9 cellular contexts compared by ENCODE assay signal in genomic region chr18:51153659-51154371, GRCh38. TPM values are rescaled to one million over a fixed set of nuclear protein-coding genes. Genes with fewer than 3 reads are reported as not detected.
DNase-seq lines count a peak whose midpoint lies in the region; ATAC-seq and TF ChIP-seq lines count a peak whose summit lies in the region.
"Had no signal": no experiment of that assay in that cellular context is flagged by ENCODE, and none has a peak within 500 bp of the region (broad histone marks: within the 10 kb centered on the region; RNA-seq: fewer than 3 reads in every experiment).

No MANE protein-coding gene starts in this region.

- no CpG with 5 or more reads among the region's 19 CpGs for WGBS in neuronal stem cell (ENCODE audit: extremely low coverage in 2 of 2, insufficient read length in 2 of 2, insufficient replicate concordance in 1 of 2), 2 donors

- peak overlapping the region; percentile 70 for H3K4me3 Mint-ChIP-seq in activated CD4-positive, alpha-beta memory T cell treated with anti-CD3 and anti-CD28 coated beads for 36 hours

- no peak overlapping the region for H2BK12ac ChIP-seq in neuronal stem cell (ENCODE audit: low read length)

- no peaks in the 10 kb centered on the region for H3K9me3 Mint-ChIP-seq in activated CD4-positive, alpha-beta memory T cell treated with anti-CD3 and anti-CD28 coated beads for 36 hours

- peak overlapping the region; percentile 3 for H2BK5ac ChIP-seq in neuronal stem cell (ENCODE audit: low read length)

- peaks cover 47% of the 10 kb centered on the region for H3K4me1 Mint-ChIP-seq in activated CD4-positive, alpha-beta memory T cell treated with anti-CD3 and anti-CD28 coated beads for 36 hours (ENCODE audit: low read depth)

- H2AFZ ChIP-seq in neuronal stem cell (ENCODE audit: low read length) = no peak overlapping the region

- POLR2A ChIA-PET in activated CD4-positive, alpha-beta memory T cell treated with anti-CD3 and anti-CD28 coated beads for 36 hours (lab: Charles Lee) = interaction anchor here (0.6 to 3.1 kb wide), 6 partner anchors 11 to 1736 kb away, joined by 3 to 35 read pairs (median 4); partner anchors contain the start of gene MEX3C

- no peak overlapping the region for H3K4ac ChIP-seq in neuronal stem cell (ENCODE audit: low read length)

- peak overlapping the region; percentile 64 for H3K18ac ChIP-seq in neuronal stem cell (ENCODE audit: low read length)

- CTCF ChIA-PET in activated CD4-positive, alpha-beta memory T cell treated with anti-CD3 and anti-CD28 coated beads for 36 hours (lab: Charles Lee) = interaction anchor here (0.8 to 1.2 kb wide), 3 partner anchors 11 to 18 kb away, joined by 3 to 4 read pairs (median 3); no protein-coding TSS in a partner anchor

- no peaks in the 10 kb centered on the region for H3K27me3 ChIP-seq in neuronal stem cell (ENCODE audit: control insufficient read depth in 3 of 3, insufficient read depth in 3 of 3, low read depth in 1 of 3, low read length in 3 of 3)

- ATAC-seq in HG03108 (IDR thresholded peaks at IDR 0.05; ENCODE audit: unreplicated experiment) (peak; percentile 82), omental fat pad (ENCODE audit: low FRiP score) (no peak)

- no peaks in the 10 kb centered on the region for H3K4me1 ChIP-seq in neuronal stem cell (ENCODE audit: control insufficient read depth in 2 of 2, insufficient read depth in 1 of 2, low read depth in 1 of 2, low read length in 2 of 2)

- peak overlapping the region; percentile 43 for H2AK5ac ChIP-seq in neuronal stem cell (ENCODE audit: low read depth, low read length)

- no peak overlapping the region for H3K9ac ChIP-seq in neuronal stem cell (ENCODE audit: low read depth, low read length, poor library complexity)

- no peak for TF ChIP-seq CTCF in omental fat pad (IDR thresholded peaks at IDR 0.05)

- peaks cover 0 to 5% of the 10 kb centered on the region in 2 donors for H3K9me3 ChIP-seq in neuronal stem cell (replicated peaks in 1 of 2; ENCODE audit: control insufficient read depth in 2 of 2, insufficient read depth in 1 of 2, low read depth in 1 of 2, low read length in 2 of 2)

- H3K4me3 ChIP-seq in neuronal stem cell (ENCODE audit: low read length in 2 of 2) = no peak overlapping the region
- H3K4me3 ChIP-seq: SK-N-MC had no signal

- H3K14ac ChIP-seq in neuronal stem cell (ENCODE audit: low read length) = peak overlapping the region; percentile 75

- no peaks in the 10 kb centered on the region for H3K36me3 Mint-ChIP-seq in activated CD4-positive, alpha-beta memory T cell treated with anti-CD3 and anti-CD28 coated beads for 36 hours

- H4K8ac ChIP-seq in neuronal stem cell (ENCODE audit: low read depth, low read length) = no peak overlapping the region

- no peak overlapping the region for H2BK15ac ChIP-seq in neuronal stem cell (ENCODE audit: low read length)

- peak overlapping the region; percentile 44 for H2BK120ac ChIP-seq in neuronal stem cell (ENCODE audit: low read depth, low read length)

- DNase-seq in GM19240 (ENCODE audit: insufficient read length, low spot score) = peak; percentile 44
- DNase-seq in activated CD4-positive, alpha-beta memory T cell treated with anti-CD3 and anti-CD28 coated beads for 36 hours = peak; percentile 70
- no peak for DNase-seq in neuronal stem cell (ENCODE audit: low spot score)
- DNase-seq in omental fat pad (ENCODE audit: low spot score) = no peak
- no peak for DNase-seq in DMS79 treated with DMSO at 0.1 percent for 48 hours (lab: John Stamatoyannopoulos, UW)
- DNase-seq in NCI-H2081 (lab: John Stamatoyannopoulos, UW) = no peak
- DNase-seq in occipital lobe (lab: John Stamatoyannopoulos, UW) = no peak

- H3K23ac ChIP-seq in neuronal stem cell (ENCODE audit: low read depth, low read length, poor library complexity) = peak overlapping the region; percentile 73

- H3K27ac Mint-ChIP-seq in activated CD4-positive, alpha-beta memory T cell treated with anti-CD3 and anti-CD28 coated beads for 36 hours = peak overlapping the region; percentile 97

- H3K27me3 Mint-ChIP-seq in activated CD4-positive, alpha-beta memory T cell treated with anti-CD3 and anti-CD28 coated beads for 36 hours = no peaks in the 10 kb centered on the region

- H4K91ac ChIP-seq in neuronal stem cell (ENCODE audit: low read depth, low read length, poor library complexity) = no peak overlapping the region

- H3K36me3 ChIP-seq in neuronal stem cell (replicated peaks in 1 of 2; ENCODE audit: control insufficient read depth in 2 of 2, insufficient read depth in 2 of 2, low read length in 2 of 2) = no peaks in the 10 kb centered on the region

- peaks cover 3% of the 10 kb centered on the region for H3K79me1 ChIP-seq in neuronal stem cell (ENCODE audit: low read depth, low read length)

- H3K4me2 ChIP-seq in neuronal stem cell (ENCODE audit: insufficient read depth, low read length, poor library complexity, severe bottlenecking) = no peak overlapping the region

- H3K27ac ChIP-seq in neuronal stem cell (replicated peaks; ENCODE audit: low read length) = no peak overlapping the region
- H3K27ac ChIP-seq: SK-N-MC had no signal

- intact Hi-C loops in activated CD4-positive, alpha-beta memory T cell treated with anti-CD3 and anti-CD28 coated beads for 36 hours (cut with micrococcal nuclease) = loop anchor here (5.0 kb wide), 3 partner anchors 127 to 277 kb away; partner anchors contain the start of gene ME2

RNA-seq across cellular contexts. Expression of gene MEX3C, which starts 43.7 kb away (rescaled TPM):
- 10 to 100 TPM; 56.6 to 61.5 TPM for total RNA-seq in activated CD4-positive, alpha-beta memory T cell treated with anti-CD3 and anti-CD28 coated beads for 36 hours
- 54.9 TPM for polyA plus RNA-seq in neuronal stem cell (2013, experiment 1 of 2)
- 55.6 TPM for polyA plus RNA-seq in neuronal stem cell (2013, experiment 2 of 2)
- total RNA-seq in omental fat pad = 10 to 100 TPM; 21.1 to 46.5 (median 29.3) TPM
- total RNA-seq in occipital lobe = 104 TPM

Comparison
In these comparisons a context has a peak if more than half of its experiments do, and no peak if none do; other contexts are left out.
1. DNase-seq: peak in GM19240 (single experiment) and activated CD4-positive, alpha-beta memory T cell treated with anti-CD3 and anti-CD28 coated beads for 36 hours (single experiment); none in neuronal stem cell (single experiment), omental fat pad (single experiment), DMS79 treated with DMSO at 0.1 percent for 48 hours (single experiment), NCI-H2081 (0 of 2) and occipital lobe (single experiment).